Comparison of ENCODE assay signal across 8 cellular contexts in genomic region chr6:85460951-85461805, GRCh38. TPM values are rescaled to one million over a fixed set of nuclear protein-coding genes. Genes with fewer than 3 reads are reported as not detected.
DNase-seq lines count a peak whose midpoint lies in the region; ATAC-seq lines count a peak whose summit lies in the region.

No MANE protein-coding gene starts in this region.

- peak overlapping the region; percentile 67 for H3K27ac Mint-ChIP-seq in T-helper 17 cell

- H3K27ac ChIP-seq in right cardiac atrium (ENCODE audit: low read length) (peak overlapping the region; percentile 11), aorta (ENCODE audit: low read depth in 1 of 2, low read length in 2 of 2) (peak overlapping the region; percentile 52 to 57)

- ATAC-seq in GM19043 (IDR thresholded peaks at IDR 0.05; ENCODE audit: low read depth, unreplicated experiment) (peak; percentile 85), HG03108 (IDR thresholded peaks at IDR 0.05; ENCODE audit: unreplicated experiment) (peak; percentile 80), T-helper 17 cell (peak; percentile 61), right cardiac atrium (peak in 1 of 2 donors; percentile 47), aorta (ENCODE audit: low FRiP score) (peak; percentile 56)

- DNase-seq in AML-193 (lab: John Stamatoyannopoulos, UW), result peak; percentile 95 to 97
- DNase-seq in T-helper 17 cell, result no peak
- no peak for DNase-seq in right cardiac atrium
- DNase-seq in aorta, result no peak
- no peak for DNase-seq in MG63
- no peak for DNase-seq in NCI-H1436 (lab: John Stamatoyannopoulos, UW)

- peaks cover 11% of the 10 kb centered on the region for H3K4me1 ChIP-seq in right cardiac atrium (ENCODE audit: control insufficient read depth, insufficient read depth, low read length)
- H3K4me1 ChIP-seq in aorta (ENCODE audit: control insufficient read depth in 1 of 2, insufficient read depth in 2 of 2, low read length in 2 of 2), result peaks cover 2 to 16% of the 10 kb centered on the region in 2 donors

- peaks cover 4% of the 10 kb centered on the region for H3K36me3 Mint-ChIP-seq in T-helper 17 cell (ENCODE audit: low read depth)

- intact Hi-C loops in right cardiac atrium (cut with DNase I) (no loop called here), aorta (cut with DNase I) (loop anchor here in 1 of 2 donors (10.0 kb wide), 1 partner anchor 706 kb away; no protein-coding TSS in a partner anchor)

- H3K36me3 ChIP-seq in aorta (ENCODE audit: control insufficient read depth in 1 of 2, insufficient read depth in 2 of 2, low read length in 1 of 2) (no peaks in the 10 kb centered on the region), MG63 (no peaks in the 10 kb centered on the region)

- H3K27me3 Mint-ChIP-seq in T-helper 17 cell, result peaks cover 67% of the 10 kb centered on the region

- WGBS in right cardiac atrium, result 41% methylated on average over 3 of the region's 3 CpGs
- WGBS in aorta, 2 donors, result 49 to 50% methylated on average over 3 of the region's 3 CpGs

- no peaks in the 10 kb centered on the region for H3K9me3 ChIP-seq in T-helper 17 cell (ENCODE audit: control insufficient read depth, low read length, poor library complexity, severe bottlenecking)
- no peaks in the 10 kb centered on the region for H3K9me3 ChIP-seq in right cardiac atrium (ENCODE audit: control insufficient read depth, low read length)
- H3K9me3 ChIP-seq in aorta (ENCODE audit: control insufficient read depth, low read length), result no peaks in the 10 kb centered on the region
- no peaks in the 10 kb centered on the region for H3K9me3 ChIP-seq in MG63

- H3K27me3 ChIP-seq in right cardiac atrium (ENCODE audit: control insufficient read depth, insufficient read depth) (no peaks in the 10 kb centered on the region), aorta (ENCODE audit: control insufficient read depth in 1 of 2, insufficient read depth in 2 of 2, low read length in 1 of 2) (no peaks in the 10 kb centered on the region), MG63 (no peaks in the 10 kb centered on the region)

- H3K4me3 Mint-ChIP-seq in T-helper 17 cell, result no peak overlapping the region

- H3K4me3 ChIP-seq in right cardiac atrium (ENCODE audit: low read length) (no peak overlapping the region), aorta (ENCODE audit: low read length in 2 of 2) (no peak overlapping the region), MG63 (no peak overlapping the region)

- peaks cover 33% of the 10 kb centered on the region for H3K4me1 Mint-ChIP-seq in T-helper 17 cell

RNA-seq across cellular contexts. Expression of gene NT5E, which starts 11.3 kb away (rescaled TPM):
- total RNA-seq in T-helper 17 cell (1 to 10 TPM; 1.5 to 5.1 TPM), right cardiac atrium (10 to 100 TPM in 2 of 4 donors, 1 to 10 TPM in 2; 7.1 to 13.3 (median 9.8) TPM), aorta (10 to 100 TPM; 63.2 to 68.9 TPM)
- polyA plus RNA-seq in right cardiac atrium (3.6 TPM), aorta (10 to 100 TPM; 19.7 to 30.6 TPM)
- 40.8 and 60.9 TPM in 2 replicates for total RNA-seq in MG63 (2014; rRNA removed; shearing (Covaris generic); ENCODE audit: low replicate concordance)

Comparison
In these comparisons a context has a peak if more than half of its experiments do, and no peak if none do; other contexts are left out.
1. DNase-seq: peak in AML-193 (2 of 2); none in T-helper 17 cell (0 of 3), right cardiac atrium (0 of 3), aorta (0 of 2), MG63 (single experiment) and NCI-H1436 (single experiment).